Comparison of ENCODE assay signal across 1 cellular context in the genomic region with DNA sequence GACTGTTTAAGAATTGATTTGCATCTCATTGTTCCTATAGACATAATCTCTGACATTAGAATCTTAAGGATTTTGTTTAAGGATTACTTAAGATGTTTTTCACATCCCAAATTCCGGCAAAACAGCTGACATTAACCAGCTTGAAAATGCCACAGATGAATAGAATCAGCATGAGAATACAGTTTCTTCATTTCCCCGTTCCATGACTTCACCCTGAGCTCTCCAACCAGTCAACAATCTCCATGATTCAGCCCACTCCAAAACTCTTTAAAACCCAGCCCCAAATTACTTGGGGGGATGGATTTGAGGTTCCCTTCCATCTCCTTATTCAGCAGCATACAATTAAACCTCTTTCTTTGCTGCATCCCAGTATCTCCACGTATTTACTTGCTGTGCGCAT.
TF ChIP-seq lines count a peak whose summit lies in the region.

No MANE protein-coding gene starts in this region.

TF ChIP-seq in IMR-90, 13 proteins besides CTCF, POLR2A, EP300 and RAD21:
- TF ChIP-seq RFX5 (IDR thresholded peaks at IDR 0.05; ENCODE audit: low read depth, low read length) = no peak
